11 cellular contexts compared by ENCODE assay signal in the genomic region with DNA sequence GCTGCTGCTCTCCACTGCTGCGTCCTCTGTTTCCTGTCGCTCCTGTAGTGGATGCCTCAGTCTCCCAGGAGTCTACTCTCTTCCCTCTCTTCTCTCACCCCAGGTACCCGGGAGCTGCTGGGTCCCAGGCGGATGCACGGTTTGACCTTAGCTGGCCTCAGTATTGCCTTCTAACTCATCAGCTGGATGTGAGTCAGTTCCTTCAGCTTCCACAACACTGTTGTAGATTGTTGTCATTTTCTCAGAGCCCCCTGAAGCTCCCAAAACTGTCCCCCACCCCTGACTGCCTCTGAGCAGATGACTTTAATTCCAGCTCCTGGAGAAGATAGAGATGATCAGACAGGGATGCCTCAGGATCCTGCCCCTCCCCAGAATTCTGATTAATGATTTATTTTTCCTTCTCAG. TPM values are rescaled to one million over a fixed set of nuclear protein-coding genes. Genes with fewer than 3 reads are reported as not detected.
DNase-seq lines count a peak whose midpoint lies in the region; ATAC-seq and TF ChIP-seq lines count a peak whose summit lies in the region.
"Had no signal": no experiment of that assay in that cellular context is flagged by ENCODE, and none has a peak within 500 bp of the region (broad histone marks: within the 10 kb centered on the region; RNA-seq: fewer than 3 reads in every experiment).

No MANE protein-coding gene starts in this region.

- intact Hi-C loops in IMR-90 (cut with micrococcal nuclease) (no loop called here), Calu3 (cut with micrococcal nuclease; ENCODE audit: unreplicated experiment) (no loop called here)
- intact Hi-C loops in activated T-helper 2 cell treated with anti-CD3 and anti-CD28 coated beads, Interferon-gamma antibody, Interleukin-2, Interleukin-4, amounts not matched to agents 10 μg/mL and 5 μg/mL and 100 μg/mL, durations not matched to agents 14 hours and 24 hours and 36 hours (cut with micrococcal nuclease): loop anchor here (5.0 to 10.0 kb wide), 4 partner anchors 111 to 439 kb away; partner anchors contain the start of genes DEGS1 and NVL

- H3K4ac ChIP-seq in IMR-90 (ENCODE audit: low read depth, low read length): peak overlapping the region; percentile 88
- peak overlapping the region; percentile 10 to 55 for H3K4ac ChIP-seq in mesenchymal stem cell (ENCODE audit: low read depth in 1 of 2, low read length in 2 of 2)

- H3K79me1 ChIP-seq in IMR-90 (ENCODE audit: low read depth in 1 of 2, low read length in 2 of 2) (peaks cover 0 to 36% of the 10 kb centered on the region in 2 experiments; a peak in 2 of 4 replicates), mesenchymal stem cell (replicated peaks; ENCODE audit: low read length, poor library complexity, severe bottlenecking) (peaks cover 16% of the 10 kb centered on the region)

- H4K8ac ChIP-seq in IMR-90 (ENCODE audit: low read depth in 2 of 2, low read length in 2 of 2) (peak overlapping the region in 1 of 2 experiments; percentile 90; a peak in 3 of 4 replicates), mesenchymal stem cell (ENCODE audit: low read length) (peak overlapping the region; percentile 38)

- DNase-seq in COLO829 (ENCODE audit: low spot score) (peak; percentile 35), IMR-90 (peak; percentile 85), mesenchymal stem cell (peak; percentile 85), nephron progenitor cell (no peak), NAMALWA (ENCODE audit: low spot score) (no peak), foreskin melanocyte (no peak), Calu3 (no peak)
- DNase-seq in activated T-helper 2 cell treated with anti-CD3 and anti-CD28 coated beads, Interferon-gamma antibody, Interleukin-2, Interleukin-4, amounts not matched to agents 10 μg/mL and 5 μg/mL and 100 μg/mL, durations not matched to agents 14 hours and 24 hours and 36 hours (ENCODE audit: low spot score): no peak
- DNase-seq: caudate nucleus, NCI-H526 treated with DMSO at 0.1 percent for 48 hours had no signal

- no peak for TF ChIP-seq POLR2A in IMR-90 (IDR thresholded peaks at IDR 0.05; ENCODE audit: low read depth, low read length)

- H4K91ac ChIP-seq in IMR-90 (ENCODE audit: insufficient read depth, low read depth, low read length) (peak overlapping the region; percentile 65), mesenchymal stem cell (ENCODE audit: low read length) (peak overlapping the region; percentile 32)

- H3K27ac ChIP-seq in IMR-90 (ENCODE audit: insufficient read depth, low read length): no peak overlapping the region; the same call in 1 of the 2 replicates
- peak overlapping the region; percentile 90 for H3K27ac ChIP-seq in mesenchymal stem cell (ENCODE audit: low read length, poor library complexity, severe bottlenecking)
- H3K27ac ChIP-seq: HL-60 had no signal

- H3K27me3 ChIP-seq in IMR-90 (ENCODE audit: control insufficient read depth, insufficient read depth, low read length) (peaks cover 4% of the 10 kb centered on the region; the same call in 1 of the 2 replicates), mesenchymal stem cell (ENCODE audit: control insufficient read depth in 1 of 2, insufficient read depth in 1 of 2, low read length in 2 of 2) (no peaks in the 10 kb centered on the region)

- peaks cover 26% of the 10 kb centered on the region for H3K9me1 ChIP-seq in IMR-90 (ENCODE audit: insufficient read depth, low read length)

- H3K27ac Mint-ChIP-seq in activated T-helper 2 cell treated with anti-CD3 and anti-CD28 coated beads, Interferon-gamma antibody, Interleukin-2, Interleukin-4, amounts not matched to agents 10 μg/mL and 5 μg/mL and 100 μg/mL, durations not matched to agents 14 hours and 24 hours and 36 hours: peak overlapping the region; percentile 91
- H3K27ac Mint-ChIP-seq in nephron progenitor cell (no peak overlapping the region), Calu3 (ENCODE audit: unreplicated experiment) (no peak overlapping the region)

- H3K36me3 Mint-ChIP-seq in activated T-helper 2 cell treated with anti-CD3 and anti-CD28 coated beads, Interferon-gamma antibody, Interleukin-2, Interleukin-4, amounts not matched to agents 10 μg/mL and 5 μg/mL and 100 μg/mL, durations not matched to agents 14 hours and 24 hours and 36 hours (ENCODE audit: low read depth): peaks cover 17% of the 10 kb centered on the region
- H3K36me3 Mint-ChIP-seq in nephron progenitor cell (ENCODE audit: low read depth) (peaks cover 13% of the 10 kb centered on the region), Calu3 (ENCODE audit: insufficient read depth, unreplicated experiment) (no peaks in the 10 kb centered on the region)

- H4K20me1 ChIP-seq in IMR-90 (ENCODE audit: insufficient read depth, low read length): peaks cover 3% of the 10 kb centered on the region; the same call in 1 of the 2 replicates

- H3K18ac ChIP-seq in IMR-90 (ENCODE audit: low read depth, low read length) (no peak overlapping the region), mesenchymal stem cell (ENCODE audit: low read depth in 1 of 2, low read length in 2 of 2) (peak overlapping the region; percentile 50 to 96)

- H2AK9ac ChIP-seq in IMR-90 (replicated peaks; ENCODE audit: low read depth, low read length, poor library complexity): no peak overlapping the region

- H3K9me3 ChIP-seq in IMR-90 (ENCODE audit: control insufficient read depth, insufficient read depth, low read length) (no peaks in the 10 kb centered on the region), mesenchymal stem cell (ENCODE audit: control insufficient read depth, low read length) (no peaks in the 10 kb centered on the region)

- peaks cover 33% of the 10 kb centered on the region for H3K27me3 Mint-ChIP-seq in activated T-helper 2 cell treated with anti-CD3 and anti-CD28 coated beads, Interferon-gamma antibody, Interleukin-2, Interleukin-4, amounts not matched to agents 10 μg/mL and 5 μg/mL and 100 μg/mL, durations not matched to agents 14 hours and 24 hours and 36 hours (ENCODE audit: low read depth)
- peaks cover 59% of the 10 kb centered on the region for H3K27me3 Mint-ChIP-seq in nephron progenitor cell (ENCODE audit: low read depth, poor library complexity)
- peaks cover 60% of the 10 kb centered on the region for H3K27me3 Mint-ChIP-seq in Calu3 (ENCODE audit: unreplicated experiment)

- H2BK15ac ChIP-seq in IMR-90 (ENCODE audit: low read depth, low read length) (peak overlapping the region; percentile 57; the same call in 2 of the 3 replicates), mesenchymal stem cell (ENCODE audit: low read depth, poor library complexity, severe bottlenecking) (no peak overlapping the region)

- dilution Hi-C loops in IMR-90 (cut with HindIII; ENCODE audit: low sequenced_read_pairs, unreplicated experiment): no loop called here

- peak overlapping the region; percentile 89 for H2BK120ac ChIP-seq in IMR-90 (ENCODE audit: low read depth, low read length)
- peak overlapping the region; percentile 66 for H2BK120ac ChIP-seq in mesenchymal stem cell (ENCODE audit: low read depth, low read length)

- BruUV-seq in IMR-90 (replicated peaks; lab: Mats Ljungman, UMichigan): no TSS peak
- BruUV-seq in Calu3 (replicated peaks; lab: Mats Ljungman, UMichigan): no TSS peak

- peak overlapping the region; percentile 95 for H2AK5ac ChIP-seq in IMR-90 (ENCODE audit: low read depth, low read length)
- H2AK5ac ChIP-seq in mesenchymal stem cell (ENCODE audit: low read length, severe bottlenecking): peak overlapping the region; percentile 60

- TF ChIP-seq CTCF in IMR-90 (conservative IDR thresholded peaks at IDR 0.05; ENCODE audit: low read depth, low read length) (no peak), nephron progenitor cell (IDR thresholded peaks at IDR 0.05) (no peak), Calu3 (IDR thresholded peaks at IDR 0.05; ENCODE audit: unreplicated experiment) (no peak)

- no peak overlapping the region for H3K9ac ChIP-seq in IMR-90 (ENCODE audit: low read depth, low read length)
- peak overlapping the region; percentile 67 for H3K9ac ChIP-seq in mesenchymal stem cell (ENCODE audit: low read length)

- peak overlapping the region; percentile 65 for H3K4me3 Mint-ChIP-seq in activated T-helper 2 cell treated with anti-CD3 and anti-CD28 coated beads, Interferon-gamma antibody, Interleukin-2, Interleukin-4, amounts not matched to agents 10 μg/mL and 5 μg/mL and 100 μg/mL, durations not matched to agents 14 hours and 24 hours and 36 hours (ENCODE audit: low read depth)
- no peak overlapping the region for H3K4me3 Mint-ChIP-seq in nephron progenitor cell
- H3K4me3 Mint-ChIP-seq in Calu3 (ENCODE audit: low read depth, unreplicated experiment): no peak overlapping the region

- H2BK12ac ChIP-seq in mesenchymal stem cell (ENCODE audit: low read length in 2 of 2): peak overlapping the region; percentile 19 to 100

- POLR2A ChIA-PET in IMR-90 (lab: Charles Lee; ENCODE audit: unreplicated experiment): interaction anchor here (0.5 to 0.6 kb wide), 2 partner anchors 14 to 150 kb away, joined by 3 read pairs; no protein-coding TSS in a partner anchor

- H3K14ac ChIP-seq in IMR-90 (replicated peaks; ENCODE audit: low read depth, low read length): peak overlapping the region; percentile 89
- no peak overlapping the region for H3K14ac ChIP-seq in mesenchymal stem cell (ENCODE audit: low read length in 2 of 2)

- WGBS in IMR-90 (ENCODE audit: extremely low coverage in 2 of 2, insufficient read length in 1 of 2), 2 experiments: no CpG with 5 or more reads among the region's 5 CpGs
- WGBS in mesenchymal stem cell: 3% methylated on average over 5 of the region's 5 CpGs

- peak overlapping the region; percentile 29; the same call in 1 of the 2 replicates for H3K56ac ChIP-seq in IMR-90 (ENCODE audit: extremely low read depth, insufficient read depth, low read length)

- ATAC-seq in IMR-90 (ENCODE audit: low read depth): peak; percentile 58

- no peak overlapping the region; the same call in 1 of the 2 replicates for H4K5ac ChIP-seq in IMR-90 (ENCODE audit: low read depth, low read length)

- in situ Hi-C loops in IMR-90 (cut with MboI; ENCODE audit: low sequenced_read_pairs): no loop called here

- CTCF ChIA-PET in IMR-90 (lab: Yijun Ruan, JAX) (no interaction called here), Calu3 (lab: Charles Lee) (interaction anchor here (1.1 to 2.2 kb wide), 2 partner anchors 16 to 18 kb away, joined by 3 to 4 read pairs; no protein-coding TSS in a partner anchor)

- H3K36me3 ChIP-seq in IMR-90 (ENCODE audit: control insufficient read depth, insufficient read depth, low read length): no peaks in the 10 kb centered on the region
- peaks cover 0 to 95% of the 10 kb centered on the region in 2 experiments for H3K36me3 ChIP-seq in mesenchymal stem cell (ENCODE audit: control insufficient read depth in 1 of 2, insufficient read depth in 2 of 2, low read depth in 1 of 2, low read length in 2 of 2)

- H3K4me1 ChIP-seq in IMR-90 (ENCODE audit: control insufficient read depth, insufficient read depth, low read length) (peaks cover 20% of the 10 kb centered on the region), mesenchymal stem cell (ENCODE audit: control insufficient read depth, insufficient read depth, low read depth, low read length) (peaks cover 23% of the 10 kb centered on the region)

- H3K9me3 Mint-ChIP-seq in activated T-helper 2 cell treated with anti-CD3 and anti-CD28 coated beads, Interferon-gamma antibody, Interleukin-2, Interleukin-4, amounts not matched to agents 10 μg/mL and 5 μg/mL and 100 μg/mL, durations not matched to agents 14 hours and 24 hours and 36 hours: peaks cover 20% of the 10 kb centered on the region
- H3K9me3 Mint-ChIP-seq in nephron progenitor cell: peaks cover 17% of the 10 kb centered on the region
- peaks cover 3% of the 10 kb centered on the region for H3K9me3 Mint-ChIP-seq in Calu3 (ENCODE audit: low read depth, unreplicated experiment)

- H2AFZ ChIP-seq in IMR-90 (replicated peaks; ENCODE audit: low read length, poor library complexity) (peak overlapping the region; percentile 69), mesenchymal stem cell (ENCODE audit: low read depth, low read length) (no peak overlapping the region)

- peak overlapping the region; percentile 87; the same call in 1 of the 2 replicates for H2BK20ac ChIP-seq in IMR-90 (ENCODE audit: low read depth, low read length)

- TF ChIP-seq RAD21 in IMR-90 (IDR thresholded peaks at IDR 0.05; ENCODE audit: low read length): no peak

- H3K23ac ChIP-seq in IMR-90 (ENCODE audit: low read depth, low read length): peak overlapping the region; percentile 55
- H3K23ac ChIP-seq in mesenchymal stem cell (ENCODE audit: low read length in 2 of 2): no peak overlapping the region

- H3K4me2 ChIP-seq in IMR-90 (ENCODE audit: low read depth, low read length) (no peak overlapping the region), mesenchymal stem cell (ENCODE audit: low read length, poor library complexity, severe bottlenecking) (peak overlapping the region; percentile 4)

- peak overlapping the region; percentile 73 for H2BK5ac ChIP-seq in IMR-90 (ENCODE audit: low read depth, low read length, poor library complexity, severe bottlenecking)
- H2BK5ac ChIP-seq in mesenchymal stem cell (ENCODE audit: low read depth, low read length, poor library complexity, severe bottlenecking): peak overlapping the region; percentile 60

- no peak overlapping the region for H3K4me3 ChIP-seq in IMR-90 (ENCODE audit: insufficient read depth, low read depth, low read length)
- peak overlapping the region in 1 of 2 experiments; percentile 100 for H3K4me3 ChIP-seq in mesenchymal stem cell (ENCODE audit: insufficient read depth in 1 of 2, low read depth in 1 of 2, low read length in 2 of 2)

- peaks cover 44% of the 10 kb centered on the region for H3K4me1 Mint-ChIP-seq in activated T-helper 2 cell treated with anti-CD3 and anti-CD28 coated beads, Interferon-gamma antibody, Interleukin-2, Interleukin-4, amounts not matched to agents 10 μg/mL and 5 μg/mL and 100 μg/mL, durations not matched to agents 14 hours and 24 hours and 36 hours (ENCODE audit: low read depth)
- H3K4me1 Mint-ChIP-seq in nephron progenitor cell: peaks cover 7% of the 10 kb centered on the region
- H3K4me1 Mint-ChIP-seq in Calu3 (ENCODE audit: low read depth, unreplicated experiment): peaks cover 23% of the 10 kb centered on the region

RNA-seq across cellular contexts. Expression of gene CNIH3, which starts 7.2 kb away (rescaled TPM):
- total RNA-seq in IMR-90 (2012; rRNA removed): 2.0 and 3.1 TPM in 2 replicates
- 2.9 and 3.1 TPM in 2 replicates for polyA plus RNA-seq in IMR-90 (2012; rRNA removed)
- polyA plus RNA-seq in IMR-90 (2012; cell fraction: cytosol; rRNA removed): 2.1 and 2.2 TPM in 2 replicates
- 1.9 and 4.7 TPM in 2 replicates for polyA plus RNA-seq in IMR-90 (2012; cell fraction: nucleus; rRNA removed; ENCODE audit: low replicate concordance)
- 0.94 and 1.5 TPM in 2 replicates for total RNA-seq in activated T-helper 2 cell treated with anti-CD3 and anti-CD28 coated beads, Interferon-gamma antibody, Interleukin-2, Interleukin-4, amounts not matched to agents 10 μg/mL and 5 μg/mL and 100 μg/mL, durations not matched to agents 14 hours and 24 hours and 36 hours
- 5.4 TPM for polyA plus RNA-seq in mesenchymal stem cell (2013, experiment 1 of 2)
- 6.0 TPM for polyA plus RNA-seq in mesenchymal stem cell (2013, experiment 2 of 2)
- total RNA-seq in Calu3 (2022): 2.1 and 3.1 TPM in 2 replicates

Comparison
In these comparisons a context has a peak if more than half of its experiments do, and no peak if none do; other contexts are left out.
1. DNase-seq: peak in COLO829 (single experiment), IMR-90 (single experiment) and mesenchymal stem cell (single experiment); none in activated T-helper 2 cell treated with anti-CD3 and anti-CD28 coated beads, Interferon-gamma antibody, Interleukin-2, Interleukin-4, amounts not matched to agents 10 μg/mL and 5 μg/mL and 100 μg/mL, durations not matched to agents 14 hours and 24 hours and 36 hours (single experiment), nephron progenitor cell (single experiment), NAMALWA (single experiment), foreskin melanocyte (single experiment) and Calu3 (single experiment).